1 cellular context compared by ENCODE assay signal in genomic region chr16:30567160-30567990, GRCh38.
TF ChIP-seq lines count a peak whose summit lies in the region.

No MANE protein-coding gene starts in this region.

TF ChIP-seq in neural cell, 6 proteins besides CTCF, POLR2A, EP300 and RAD21:
- TF ChIP-seq REST (IDR thresholded peaks at IDR 0.05; ENCODE audit: borderline replicate concordance) (no peak), EZH2 (IDR thresholded peaks at IDR 0.05; ENCODE audit: borderline replicate concordance, insufficient read depth, low read length, poor library complexity, severe bottlenecking) (no peak), SMC3 (conservative IDR thresholded peaks at IDR 0.05; ENCODE audit: poor library complexity) (no peak), POLR2AphosphoS5 (IDR thresholded peaks at IDR 0.05) (no peak), MXI1 (conservative IDR thresholded peaks at IDR 0.05; ENCODE audit: poor library complexity, severe bottlenecking) (no peak), TAF1 (IDR thresholded peaks at IDR 0.05; ENCODE audit: low read depth) (no peak)
